ENCODE assay signal across 1 cellular context in the genomic region with DNA sequence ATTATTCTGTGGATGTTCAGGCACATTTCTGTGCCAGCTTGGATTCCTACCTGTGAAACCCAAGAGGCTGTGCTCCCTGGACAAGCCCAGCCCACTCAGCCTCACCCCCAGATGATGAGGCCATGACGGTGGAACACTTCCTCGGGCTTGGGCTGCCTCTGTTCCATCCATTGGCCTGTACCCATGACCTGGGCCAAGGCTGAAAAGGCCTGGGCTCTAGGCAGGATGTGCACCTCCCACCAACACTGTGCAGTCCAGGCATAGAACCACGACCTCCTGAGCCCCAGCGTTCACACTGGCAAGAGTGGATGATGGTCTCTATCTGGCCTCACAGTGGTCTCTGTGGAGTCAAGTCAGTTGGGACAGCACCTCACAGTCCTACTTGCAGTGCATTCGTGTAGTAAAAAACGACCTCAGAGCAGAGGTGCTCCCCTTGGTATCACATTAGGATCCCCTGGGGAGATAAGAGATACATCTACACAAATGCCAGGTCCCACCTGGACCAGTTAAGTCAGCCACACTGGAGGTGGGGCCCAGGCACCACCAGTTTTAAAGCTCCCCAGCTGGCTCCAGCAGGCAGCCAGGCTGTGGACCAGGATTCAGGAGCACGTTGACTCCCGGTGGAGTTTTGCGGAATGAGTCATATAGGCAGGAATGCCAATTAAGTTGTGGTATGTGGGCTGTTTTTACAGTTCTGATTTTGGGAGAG.
TF ChIP-seq lines count a peak whose summit lies in the region.

No MANE protein-coding gene starts in this region.

TF ChIP-seq in GM23338, 12 proteins besides CTCF, POLR2A, EP300 and RAD21 (continued from another document):
- TF ChIP-seq, protein P1, sequence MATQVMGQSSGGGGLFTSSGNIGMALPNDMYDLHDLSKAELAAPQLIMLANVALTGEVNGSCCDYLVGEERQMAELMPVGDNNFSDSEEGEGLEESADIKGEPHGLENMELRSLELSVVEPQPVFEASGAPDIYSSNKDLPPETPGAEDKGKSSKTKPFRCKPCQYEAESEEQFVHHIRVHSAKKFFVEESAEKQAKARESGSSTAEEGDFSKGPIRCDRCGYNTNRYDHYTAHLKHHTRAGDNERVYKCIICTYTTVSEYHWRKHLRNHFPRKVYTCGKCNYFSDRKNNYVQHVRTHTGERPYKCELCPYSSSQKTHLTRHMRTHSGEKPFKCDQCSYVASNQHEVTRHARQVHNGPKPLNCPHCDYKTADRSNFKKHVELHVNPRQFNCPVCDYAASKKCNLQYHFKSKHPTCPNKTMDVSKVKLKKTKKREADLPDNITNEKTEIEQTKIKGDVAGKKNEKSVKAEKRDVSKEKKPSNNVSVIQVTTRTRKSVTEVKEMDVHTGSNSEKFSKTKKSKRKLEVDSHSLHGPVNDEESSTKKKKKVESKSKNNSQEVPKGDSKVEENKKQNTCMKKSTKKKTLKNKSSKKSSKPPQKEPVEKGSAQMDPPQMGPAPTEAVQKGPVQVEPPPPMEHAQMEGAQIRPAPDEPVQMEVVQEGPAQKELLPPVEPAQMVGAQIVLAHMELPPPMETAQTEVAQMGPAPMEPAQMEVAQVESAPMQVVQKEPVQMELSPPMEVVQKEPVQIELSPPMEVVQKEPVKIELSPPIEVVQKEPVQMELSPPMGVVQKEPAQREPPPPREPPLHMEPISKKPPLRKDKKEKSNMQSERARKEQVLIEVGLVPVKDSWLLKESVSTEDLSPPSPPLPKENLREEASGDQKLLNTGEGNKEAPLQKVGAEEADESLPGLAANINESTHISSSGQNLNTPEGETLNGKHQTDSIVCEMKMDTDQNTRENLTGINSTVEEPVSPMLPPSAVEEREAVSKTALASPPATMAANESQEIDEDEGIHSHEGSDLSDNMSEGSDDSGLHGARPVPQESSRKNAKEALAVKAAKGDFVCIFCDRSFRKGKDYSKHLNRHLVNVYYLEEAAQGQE (IDR thresholded peaks at IDR 0.05; ENCODE audit: unreplicated experiment) = no peak
- TF ChIP-seq, protein P2, sequence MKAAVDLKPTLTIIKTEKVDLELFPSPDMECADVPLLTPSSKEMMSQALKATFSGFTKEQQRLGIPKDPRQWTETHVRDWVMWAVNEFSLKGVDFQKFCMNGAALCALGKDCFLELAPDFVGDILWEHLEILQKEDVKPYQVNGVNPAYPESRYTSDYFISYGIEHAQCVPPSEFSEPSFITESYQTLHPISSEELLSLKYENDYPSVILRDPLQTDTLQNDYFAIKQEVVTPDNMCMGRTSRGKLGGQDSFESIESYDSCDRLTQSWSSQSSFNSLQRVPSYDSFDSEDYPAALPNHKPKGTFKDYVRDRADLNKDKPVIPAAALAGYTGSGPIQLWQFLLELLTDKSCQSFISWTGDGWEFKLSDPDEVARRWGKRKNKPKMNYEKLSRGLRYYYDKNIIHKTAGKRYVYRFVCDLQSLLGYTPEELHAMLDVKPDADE (IDR thresholded peaks at IDR 0.05) = no peak
- TF ChIP-seq POLR2AphosphoS5 (IDR thresholded peaks at IDR 0.05; ENCODE audit: low read depth) (no peak), EZH2 (IDR thresholded peaks at IDR 0.05; ENCODE audit: low read depth, unreplicated experiment) (no peak), EZH2phosphoT487 (IDR thresholded peaks at IDR 0.05; ENCODE audit: unreplicated experiment) (no peak), ZNF114 (CRISPR knock-in tag; IDR thresholded peaks at IDR 0.05) (no peak), ZNF331 (CRISPR knock-in tag; IDR thresholded peaks at IDR 0.05; ENCODE audit: low read depth) (no peak), CREB1 (CRISPR knock-in tag; IDR thresholded peaks at IDR 0.05; ENCODE audit: low read depth) (no peak)
- TF ChIP-seq, protein P3, sequence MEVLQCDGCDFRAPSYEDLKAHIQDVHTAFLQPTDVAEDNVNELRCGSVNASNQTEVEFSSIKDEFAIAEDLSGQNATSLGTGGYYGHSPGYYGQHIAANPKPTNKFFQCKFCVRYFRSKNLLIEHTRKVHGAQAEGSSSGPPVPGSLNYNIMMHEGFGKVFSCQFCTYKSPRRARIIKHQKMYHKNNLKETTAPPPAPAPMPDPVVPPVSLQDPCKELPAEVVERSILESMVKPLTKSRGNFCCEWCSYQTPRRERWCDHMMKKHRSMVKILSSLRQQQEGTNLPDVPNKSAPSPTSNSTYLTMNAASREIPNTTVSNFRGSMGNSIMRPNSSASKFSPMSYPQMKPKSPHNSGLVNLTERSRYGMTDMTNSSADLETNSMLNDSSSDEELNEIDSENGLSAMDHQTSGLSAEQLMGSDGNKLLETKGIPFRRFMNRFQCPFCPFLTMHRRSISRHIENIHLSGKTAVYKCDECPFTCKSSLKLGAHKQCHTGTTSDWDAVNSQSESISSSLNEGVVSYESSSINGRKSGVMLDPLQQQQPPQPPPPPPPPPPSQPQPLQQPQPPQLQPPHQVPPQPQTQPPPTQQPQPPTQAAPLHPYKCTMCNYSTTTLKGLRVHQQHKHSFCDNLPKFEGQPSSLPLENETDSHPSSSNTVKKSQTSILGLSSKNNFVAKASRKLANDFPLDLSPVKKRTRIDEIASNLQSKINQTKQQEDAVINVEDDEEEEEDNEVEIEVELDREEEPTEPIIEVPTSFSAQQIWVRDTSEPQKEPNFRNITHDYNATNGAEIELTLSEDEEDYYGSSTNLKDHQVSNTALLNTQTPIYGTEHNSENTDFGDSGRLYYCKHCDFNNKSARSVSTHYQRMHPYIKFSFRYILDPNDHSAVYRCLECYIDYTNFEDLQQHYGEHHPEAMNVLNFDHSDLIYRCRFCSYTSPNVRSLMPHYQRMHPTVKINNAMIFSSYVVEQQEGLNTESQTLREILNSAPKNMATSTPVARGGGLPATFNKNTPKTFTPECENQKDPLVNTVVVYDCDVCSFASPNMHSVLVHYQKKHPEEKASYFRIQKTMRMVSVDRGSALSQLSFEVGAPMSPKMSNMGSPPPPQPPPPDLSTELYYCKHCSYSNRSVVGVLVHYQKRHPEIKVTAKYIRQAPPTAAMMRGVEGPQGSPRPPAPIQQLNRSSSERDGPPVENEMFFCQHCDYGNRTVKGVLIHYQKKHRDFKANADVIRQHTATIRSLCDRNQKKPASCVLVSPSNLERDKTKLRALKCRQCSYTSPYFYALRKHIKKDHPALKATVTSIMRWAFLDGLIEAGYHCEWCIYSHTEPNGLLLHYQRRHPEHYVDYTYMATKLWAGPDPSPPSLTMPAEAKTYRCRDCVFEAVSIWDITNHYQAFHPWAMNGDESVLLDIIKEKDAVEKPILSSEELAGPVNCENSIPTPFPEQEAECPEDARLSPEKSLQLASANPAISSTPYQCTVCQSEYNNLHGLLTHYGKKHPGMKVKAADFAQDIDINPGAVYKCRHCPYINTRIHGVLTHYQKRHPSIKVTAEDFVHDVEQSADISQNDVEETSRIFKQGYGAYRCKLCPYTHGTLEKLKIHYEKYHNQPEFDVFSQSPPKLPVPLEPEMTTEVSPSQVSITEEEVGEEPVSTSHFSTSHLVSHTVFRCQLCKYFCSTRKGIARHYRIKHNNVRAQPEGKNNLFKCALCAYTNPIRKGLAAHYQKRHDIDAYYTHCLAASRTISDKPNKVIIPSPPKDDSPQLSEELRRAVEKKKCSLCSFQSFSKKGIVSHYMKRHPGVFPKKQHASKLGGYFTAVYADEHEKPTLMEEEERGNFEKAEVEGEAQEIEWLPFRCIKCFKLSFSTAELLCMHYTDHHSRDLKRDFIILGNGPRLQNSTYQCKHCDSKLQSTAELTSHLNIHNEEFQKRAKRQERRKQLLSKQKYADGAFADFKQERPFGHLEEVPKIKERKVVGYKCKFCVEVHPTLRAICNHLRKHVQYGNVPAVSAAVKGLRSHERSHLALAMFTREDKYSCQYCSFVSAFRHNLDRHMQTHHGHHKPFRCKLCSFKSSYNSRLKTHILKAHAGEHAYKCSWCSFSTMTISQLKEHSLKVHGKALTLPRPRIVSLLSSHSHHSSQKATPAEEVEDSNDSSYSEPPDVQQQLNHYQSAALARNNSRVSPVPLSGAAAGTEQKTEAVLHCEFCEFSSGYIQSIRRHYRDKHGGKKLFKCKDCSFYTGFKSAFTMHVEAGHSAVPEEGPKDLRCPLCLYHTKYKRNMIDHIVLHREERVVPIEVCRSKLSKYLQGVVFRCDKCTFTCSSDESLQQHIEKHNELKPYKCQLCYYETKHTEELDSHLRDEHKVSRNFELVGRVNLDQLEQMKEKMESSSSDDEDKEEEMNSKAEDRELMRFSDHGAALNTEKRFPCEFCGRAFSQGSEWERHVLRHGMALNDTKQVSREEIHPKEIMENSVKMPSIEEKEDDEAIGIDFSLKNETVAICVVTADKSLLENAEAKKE (CRISPR knock-in tag; IDR thresholded peaks at IDR 0.05) = no peak
